In genomic region chr17:63675607-63676539, GRCh38 we compare ENCODE assay signal across 1 cellular context.
TF ChIP-seq lines count a peak whose summit lies in the region.

No MANE protein-coding gene starts in this region.

TF ChIP-seq in H1, 55 proteins besides CTCF, POLR2A, EP300 and RAD21 (continued from another document):
- TF ChIP-seq CHD7 (IDR thresholded peaks at IDR 0.05; ENCODE audit: insufficient replicate concordance, low read length) = no peak
- no peak for TF ChIP-seq SP1 (IDR thresholded peaks at IDR 0.05; ENCODE audit: low read depth, low read length)
- TF ChIP-seq TEAD4 (IDR thresholded peaks at IDR 0.05; ENCODE audit: low read depth, low read length) = no peak
- no peak for TF ChIP-seq FOSL1 (IDR thresholded peaks at IDR 0.05; ENCODE audit: insufficient read depth, low read depth, low read length)
- no peak for TF ChIP-seq CBX5 (IDR thresholded peaks at IDR 0.05; ENCODE audit: low read depth, low read length)
- TF ChIP-seq CHD2 (IDR thresholded peaks at IDR 0.05; ENCODE audit: low read length) = no peak
- no peak for TF ChIP-seq EZH2 (IDR thresholded peaks at IDR 0.05; ENCODE audit: low read depth, low read length, severe bottlenecking)
- TF ChIP-seq CHD1 (IDR thresholded peaks at IDR 0.05; ENCODE audit: low read depth, low read length) = no peak
- no peak for TF ChIP-seq POLR2AphosphoS5 (IDR thresholded peaks at IDR 0.05; ENCODE audit: low read depth, low read length)
- TF ChIP-seq MAX (IDR thresholded peaks at IDR 0.05) = no peak
- no peak for TF ChIP-seq E2F6 (IDR thresholded peaks at IDR 0.05)
- no peak for TF ChIP-seq SUZ12 (IDR thresholded peaks at IDR 0.05; ENCODE audit: low read length)
- TF ChIP-seq TCF12 (IDR thresholded peaks at IDR 0.05; ENCODE audit: low read depth, low read length) = no peak
- TF ChIP-seq JUN (IDR thresholded peaks at IDR 0.05; ENCODE audit: low read depth, low read length) = no peak
- TF ChIP-seq TBP (IDR thresholded peaks at IDR 0.05; ENCODE audit: low read depth, low read length) = no peak
